In genomic region chr3:69161587-69162196, GRCh38 we compare ENCODE assay signal across 8 cellular contexts. TPM values are rescaled to one million over a fixed set of nuclear protein-coding genes. Genes with fewer than 3 reads are reported as not detected.
DNase-seq lines count a peak whose midpoint lies in the region; ATAC-seq, FAIRE-seq and TF ChIP-seq lines count a peak whose summit lies in the region.

No MANE protein-coding gene starts in this region.

- H3K4me1 Mint-ChIP-seq in stimulated activated naive CD8-positive, alpha-beta T cell treated with anti-CD3 and anti-CD28 coated beads, Interleukin-15, Interleukin-2, amounts not matched to agents 100 ng/mL and 50 ng/mL, for 24 hours (ENCODE audit: low read depth) = peaks cover 11% of the 10 kb centered on the region

- H3K4me3 Mint-ChIP-seq in stimulated activated naive CD8-positive, alpha-beta T cell treated with anti-CD3 and anti-CD28 coated beads, Interleukin-15, Interleukin-2, amounts not matched to agents 100 ng/mL and 50 ng/mL, for 24 hours = no peak overlapping the region

- no peak for FAIRE-seq in bronchial epithelial cell (lab: Jason Lieb, UNC)

- DNase-seq in stimulated activated CD8-positive, alpha-beta memory T cell treated with anti-CD3 and anti-CD28 coated beads, Interleukin-2, amount 100 ng/mL, for 1 hour (ENCODE audit: low read depth in 2 of 2) = peak; percentile 2 to 7
- DNase-seq in stimulated activated CD8-positive, alpha-beta memory T cell treated with anti-CD3 and anti-CD28 coated beads, Interleukin-4, amount 100 ng/mL, for 48 hours = no peak
- DNase-seq in RWPE2 (ENCODE audit: low spot score) (no peak), bronchial epithelial cell (ENCODE audit: low read depth) (peak; percentile 53), kidney glomerular epithelial cell (lab: John Stamatoyannopoulos, UW) (peak; percentile 78), T-helper 9 cell (no peak)

- no peaks in the 10 kb centered on the region for H3K36me3 Mint-ChIP-seq in stimulated activated naive CD8-positive, alpha-beta T cell treated with anti-CD3 and anti-CD28 coated beads, Interleukin-15, Interleukin-2, amounts not matched to agents 100 ng/mL and 50 ng/mL, for 24 hours (ENCODE audit: low read depth)

- peak overlapping the region; percentile 22 for H3K27ac Mint-ChIP-seq in stimulated activated naive CD8-positive, alpha-beta T cell treated with anti-CD3 and anti-CD28 coated beads, Interleukin-15, Interleukin-2, amounts not matched to agents 100 ng/mL and 50 ng/mL, for 24 hours

- ATAC-seq in HG03439 (IDR thresholded peaks at IDR 0.05; ENCODE audit: unreplicated experiment) = peak; percentile 61
- peak; percentile 45; the same call in 1 of the 3 replicates for ATAC-seq in RWPE2 (ENCODE audit: low read depth)

- H3K27me3 ChIP-seq in RWPE2 (ENCODE audit: insufficient read depth, poor library complexity, severe bottlenecking) (no peaks in the 10 kb centered on the region), bronchial epithelial cell (ENCODE audit: control insufficient read depth, insufficient read depth, low read length) (no peaks in the 10 kb centered on the region)

- H3K4me1 ChIP-seq in RWPE2 (ENCODE audit: insufficient read depth, poor library complexity, severe bottlenecking) = no peaks in the 10 kb centered on the region

- H3K36me3 ChIP-seq in RWPE2 (ENCODE audit: low read depth) = no peaks in the 10 kb centered on the region; the same call in 1 of the 2 replicates
- H3K36me3 ChIP-seq in bronchial epithelial cell (ENCODE audit: control insufficient read depth, insufficient read depth, low read length) = no peaks in the 10 kb centered on the region

- H3K9me3 ChIP-seq in RWPE2 (ENCODE audit: severe bottlenecking) = no peaks in the 10 kb centered on the region

- H3K27ac ChIP-seq in RWPE2 (ENCODE audit: poor library complexity, severe bottlenecking) = no peak overlapping the region

- H3K27me3 Mint-ChIP-seq in stimulated activated naive CD8-positive, alpha-beta T cell treated with anti-CD3 and anti-CD28 coated beads, Interleukin-15, Interleukin-2, amounts not matched to agents 100 ng/mL and 50 ng/mL, for 24 hours = no peaks in the 10 kb centered on the region

- TF ChIP-seq CTCF in RWPE2 (IDR thresholded peaks at IDR 0.05; ENCODE audit: poor library complexity, severe bottlenecking) (peak; percentile 96), bronchial epithelial cell (IDR thresholded peaks at IDR 0.05; ENCODE audit: insufficient read depth, low read length, severe bottlenecking) (peak; percentile 73)

- H3K4me3 ChIP-seq in RWPE2 (ENCODE audit: severe bottlenecking) (no peak overlapping the region), bronchial epithelial cell (ENCODE audit: low read depth, low read length) (no peak overlapping the region)

- no peaks in the 10 kb centered on the region for H3K9me3 Mint-ChIP-seq in stimulated activated naive CD8-positive, alpha-beta T cell treated with anti-CD3 and anti-CD28 coated beads, Interleukin-15, Interleukin-2, amounts not matched to agents 100 ng/mL and 50 ng/mL, for 24 hours

RNA-seq across cellular contexts. Expression of gene LMOD3, which starts 39.3 kb away (rescaled TPM):
- not detected in 2 replicates for total RNA-seq in bronchial epithelial cell

Comparison
In these comparisons a context has a peak if more than half of its experiments do, and no peak if none do; other contexts are left out.
1. DNase-seq: peak in stimulated activated CD8-positive, alpha-beta memory T cell treated with anti-CD3 and anti-CD28 coated beads, Interleukin-2, amount 100 ng/mL, for 1 hour (2 of 2), bronchial epithelial cell (single experiment) and kidney glomerular epithelial cell (single experiment); none in stimulated activated CD8-positive, alpha-beta memory T cell treated with anti-CD3 and anti-CD28 coated beads, Interleukin-4, amount 100 ng/mL, for 48 hours (single experiment), RWPE2 (single experiment) and T-helper 9 cell (single experiment).